ENCODE assay signal across 8 cellular contexts in genomic region chr17:46361755-46362154, GRCh38. TPM values are rescaled to one million over a fixed set of nuclear protein-coding genes. Genes with fewer than 3 reads are reported as not detected.
DNase-seq lines count a peak whose midpoint lies in the region; ATAC-seq, FAIRE-seq and TF ChIP-seq lines count a peak whose summit lies in the region.
"Not testable (repeated sequence)": the region's sequence is repeated elsewhere in the genome, so short reads cannot be mapped to it uniquely, and the experiment has no call there.

Gene ARL17B, minus strand, starts transcription at chr17:46361766. Its CDS starts 3,369 bp downstream, at chr17:46358397.

- FAIRE-seq in frontal cortex (lab: Jason Lieb, UNC): peak; percentile 99

- not testable (repeated sequence) for H3K27ac Mint-ChIP-seq in Caco-2 (ENCODE audit: unreplicated experiment); T-helper 2 cell treated with Interferon-gamma antibody and Interleukin-4, amounts not matched to agents 5 μg/mL and 100 μg/mL, for 36 hours

- TSS peak; percentile 78 for BruUV-seq in Caco-2 (replicated peaks; lab: Mats Ljungman, UMichigan)

- H3K4me3 Mint-ChIP-seq in Caco-2 (ENCODE audit: unreplicated experiment): peak within 1 kb of the TSS; percentile 47
- H3K4me3 Mint-ChIP-seq in T-helper 2 cell treated with Interferon-gamma antibody and Interleukin-4, amounts not matched to agents 5 μg/mL and 100 μg/mL, for 36 hours: not testable (repeated sequence)

- ATAC-seq in GM21447 (IDR thresholded peaks at IDR 0.05; ENCODE audit: unreplicated experiment) (peak; percentile 93), HG03139 (IDR thresholded peaks at IDR 0.05; ENCODE audit: unreplicated experiment) (peak; percentile 79), omental fat pad (ENCODE audit: low FRiP score) (peak; percentile 99)

- not testable (repeated sequence) for H3K36me3 ChIP-seq in Caco-2 (ENCODE audit: control insufficient read depth, insufficient read depth, low read length)

- intact Hi-C loops in Caco-2 (cut with micrococcal nuclease; ENCODE audit: unreplicated experiment): not testable (repeated sequence)

- H3K27me3 Mint-ChIP-seq in Caco-2 (ENCODE audit: insufficient read depth, unreplicated experiment); T-helper 2 cell treated with Interferon-gamma antibody and Interleukin-4, amounts not matched to agents 5 μg/mL and 100 μg/mL, for 36 hours (ENCODE audit: low read depth): not testable (repeated sequence)

- POLR2A ChIA-PET in Caco-2 (lab: Charles Lee): not testable (repeated sequence)

- CTCF ChIA-PET in Caco-2 (lab: Charles Lee): not testable (repeated sequence)

- H3K9me3 Mint-ChIP-seq in Caco-2 (ENCODE audit: unreplicated experiment); T-helper 2 cell treated with Interferon-gamma antibody and Interleukin-4, amounts not matched to agents 5 μg/mL and 100 μg/mL, for 36 hours: not testable (repeated sequence)

- H3K4me3 ChIP-seq in Caco-2 (ENCODE audit: low read depth, low read length): peak within 1 kb of the TSS; percentile 12; the same call in 1 of the 2 replicates

- not testable (repeated sequence) for H3K36me3 Mint-ChIP-seq in Caco-2 (ENCODE audit: insufficient read depth, unreplicated experiment); T-helper 2 cell treated with Interferon-gamma antibody and Interleukin-4, amounts not matched to agents 5 μg/mL and 100 μg/mL, for 36 hours (ENCODE audit: low read depth)

- not testable (repeated sequence) for H3K9me3 ChIP-seq in Caco-2

- H3K27me3 ChIP-seq in Caco-2 (replicated peaks; ENCODE audit: control insufficient read depth, insufficient read depth, low read length): not testable (repeated sequence)

- DNase-seq in Caco-2: peak; percentile 97 to 99
- peak; percentile 81 for DNase-seq in T-helper 2 cell treated with Interferon-gamma antibody and Interleukin-4, amounts not matched to agents 5 μg/mL and 100 μg/mL, for 36 hours (ENCODE audit: low spot score)
- DNase-seq in activated effector memory CD4-positive, alpha-beta T cell treated with Interleukin-2 at 50 U/mL for 16 hours: peak; percentile 81
- DNase-seq in frontal cortex (ENCODE audit: low spot score in 2 of 2): not testable (repeated sequence)
- DNase-seq in omental fat pad (ENCODE audit: low spot score): peak; percentile 61
- peak; percentile 56 to 83 for DNase-seq in stimulated activated CD8-positive, alpha-beta memory T cell treated with anti-CD3 and anti-CD28 coated beads, Interleukin-4, amount 100 ng/mL, for 4 hours (ENCODE audit: low read depth in 2 of 2, low spot score in 1 of 2)

- not testable (repeated sequence) for TF ChIP-seq CTCF in Caco-2 (IDR thresholded peaks at IDR 0.05; ENCODE audit: insufficient read depth in 1 of 2, low read depth in 1 of 2, low read length in 1 of 2, severe bottlenecking in 1 of 2, unreplicated experiment in 1 of 2); omental fat pad (IDR thresholded peaks at IDR 0.05)

- not testable (repeated sequence) for H3K4me1 Mint-ChIP-seq in Caco-2 (ENCODE audit: low read depth, unreplicated experiment); T-helper 2 cell treated with Interferon-gamma antibody and Interleukin-4, amounts not matched to agents 5 μg/mL and 100 μg/mL, for 36 hours (ENCODE audit: low read depth)

- not testable (repeated sequence) for H3K4me1 ChIP-seq in Caco-2

RNA-seq across cellular contexts. Expression of gene ARL17B, which starts in this region (rescaled TPM):
- 36.1 and 41.1 TPM in 2 replicates for total RNA-seq in Caco-2 (2022)
- total RNA-seq in frontal cortex: 20.0 TPM
- total RNA-seq in omental fat pad: 10 to 100 TPM in 2 of 4 donors, 1 to 10 TPM in 2; 7.0 to 19.4 (median 10.7) TPM
